ENCODE assay signal across 9 cellular contexts in the genomic region with DNA sequence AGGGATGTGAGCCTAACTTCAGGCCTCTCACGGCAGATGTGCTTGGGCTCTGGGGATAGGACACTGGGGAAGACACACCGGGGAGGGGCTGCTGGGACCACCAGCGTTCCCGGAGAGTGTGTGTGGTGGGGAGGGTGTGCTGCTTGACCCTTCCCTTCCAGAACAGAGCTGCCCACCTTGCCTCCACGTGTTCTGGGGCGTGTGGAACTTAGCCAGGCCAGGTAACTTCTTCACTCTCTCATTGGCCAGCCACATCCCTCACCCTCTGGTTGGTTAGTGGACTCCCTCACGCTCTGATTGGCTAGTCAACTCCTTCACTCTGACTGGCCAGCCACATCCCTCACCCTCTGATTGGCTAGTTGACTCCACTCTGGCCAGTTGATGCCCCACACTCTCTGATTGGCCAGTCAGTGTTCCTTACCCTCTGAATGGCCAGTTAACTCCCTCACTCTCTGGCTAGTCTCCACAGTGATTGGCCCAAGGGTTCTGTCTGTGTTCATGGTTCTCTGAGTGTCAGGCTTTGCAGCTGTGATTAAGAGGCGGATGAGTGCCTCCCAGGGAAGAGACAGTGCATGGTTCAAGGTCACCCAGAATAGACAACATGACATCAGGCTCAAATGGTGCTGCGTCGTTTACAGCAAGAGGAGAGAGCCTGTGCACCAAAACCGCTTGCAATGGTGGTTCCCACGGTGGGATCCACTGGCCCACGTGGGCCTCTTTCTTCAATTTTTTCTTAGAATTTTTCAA. TPM values are rescaled to one million over a fixed set of nuclear protein-coding genes. Genes with fewer than 3 reads are reported as not detected.
DNase-seq lines count a peak whose midpoint lies in the region; TF ChIP-seq lines count a peak whose summit lies in the region.
"Had no signal": no experiment of that assay in that cellular context is flagged by ENCODE, and none has a peak within 500 bp of the region (broad histone marks: within the 10 kb centered on the region; RNA-seq: fewer than 3 reads in every experiment).

No MANE protein-coding gene starts in this region.

- no peak overlapping the region for H3K4me3 ChIP-seq in epithelial cell of esophagus (ENCODE audit: low read length)

- DNase-seq in NCI-H2081 (lab: John Stamatoyannopoulos, UW) (peak; percentile 14 to 22), NCI-H2081 treated with DMSO at 0.1 percent for 48 hours (lab: John Stamatoyannopoulos, UW) (no peak), NCI-H69 (lab: John Stamatoyannopoulos, UW) (peak; percentile 78), epithelial cell of esophagus (ENCODE audit: low read depth) (peak; percentile 30), pulmonary artery endothelial cell (ENCODE audit: low read depth, low spot score) (peak; percentile 19), NCI-H2107 treated with DMSO at 0.1 percent for 48 hours (lab: John Stamatoyannopoulos, UW; ENCODE audit: unreplicated experiment) (no peak), NCI-H345 (lab: John Stamatoyannopoulos, UW) (no peak)
- no peak for DNase-seq in stimulated activated naive CD4-positive, alpha-beta T cell treated with Interleukin-2 at 50 U/mL for 16 hours (lab: John Stamatoyannopoulos, UW)
- DNase-seq: CD4-positive, CD25-positive, alpha-beta regulatory T cell had no signal

- no peak for TF ChIP-seq CTCF in epithelial cell of esophagus (IDR thresholded peaks at IDR 0.05; ENCODE audit: insufficient read depth, low read depth, low read length, missing control alignments)

RNA-seq across cellular contexts. Expression of a gene that starts 10.0 kb away (rescaled TPM):
- total RNA-seq in pulmonary artery endothelial cell = 0.21 TPM in 1 of 2 replicates, not detected in the other
- total RNA-seq: CD4-positive, CD25-positive, alpha-beta regulatory T cell had no signal

RNA-seq across cellular contexts. Expression of a gene that starts 27.4 kb away (rescaled TPM):
- total RNA-seq in pulmonary artery endothelial cell = 61.7 and 109 TPM in 2 replicates

RNA-seq across cellular contexts. Expression of a gene that starts 54.3 kb away (rescaled TPM):
- total RNA-seq in pulmonary artery endothelial cell = 46.6 and 49.5 TPM in 2 replicates

RNA-seq across cellular contexts. Expression of a gene that starts 54.6 kb away (rescaled TPM):
- total RNA-seq in pulmonary artery endothelial cell = 108 and 190 TPM in 2 replicates

Comparison
In these comparisons a context has a peak if more than half of its experiments do, and no peak if none do; other contexts are left out.
1. DNase-seq: peak in NCI-H2081 (2 of 2), NCI-H69 (single experiment), epithelial cell of esophagus (single experiment) and pulmonary artery endothelial cell (single experiment); none in NCI-H2081 treated with DMSO at 0.1 percent for 48 hours (single experiment), NCI-H2107 treated with DMSO at 0.1 percent for 48 hours (single experiment), stimulated activated naive CD4-positive, alpha-beta T cell treated with Interleukin-2 at 50 U/mL for 16 hours (single experiment) and NCI-H345 (single experiment).